In genomic region chr19:48795055-48795854, GRCh38 we compare ENCODE assay signal across 8 cellular contexts. TPM values are rescaled to one million over a fixed set of nuclear protein-coding genes. Genes with fewer than 3 reads are reported as not detected.
DNase-seq lines count a peak whose midpoint lies in the region; ATAC-seq and TF ChIP-seq lines count a peak whose summit lies in the region.

No MANE protein-coding gene starts in this region.

- no peaks in the 10 kb centered on the region for H3K9me3 Mint-ChIP-seq in activated naive CD8-positive, alpha-beta T cell treated with anti-CD3 and anti-CD28 coated beads, Interleukin-2, amount 50 U/mL, for 24 hours

- DNase-seq in GM04503 (ENCODE audit: low read depth) (peak; percentile 77), NCI-H1105 treated with DMSO at 0.1 percent for 48 hours (lab: John Stamatoyannopoulos, UW) (peak; percentile 95), SW 1271 (lab: John Stamatoyannopoulos, UW) (peak; percentile 60 to 84), cardiac muscle cell (ENCODE audit: low read depth in 1 of 2, low spot score in 1 of 2) (peak; percentile 94 to 97), tibial artery (peak; percentile 95 to 97)
- DNase-seq in activated naive CD8-positive, alpha-beta T cell treated with anti-CD3 and anti-CD28 coated beads, Interleukin-2, amount 50 U/mL, for 24 hours, result peak; percentile 84

- H3K4me1 ChIP-seq in cardiac muscle cell (ENCODE audit: low read depth), result no peaks in the 10 kb centered on the region
- peaks cover 13% of the 10 kb centered on the region for H3K4me1 ChIP-seq in parathyroid adenoma
- peaks cover 0 to 23% (median 17%) of the 10 kb centered on the region in 4 donors for H3K4me1 ChIP-seq in tibial artery

- H3K36me3 Mint-ChIP-seq in activated naive CD8-positive, alpha-beta T cell treated with anti-CD3 and anti-CD28 coated beads, Interleukin-2, amount 50 U/mL, for 24 hours (ENCODE audit: low read depth), result no peaks in the 10 kb centered on the region

- H2AFZ ChIP-seq in parathyroid adenoma, result peak overlapping the region; percentile 72

- H3K4me2 ChIP-seq in parathyroid adenoma (ENCODE audit: low read length), result peak overlapping the region; percentile 72

- ATAC-seq in HG02623 (IDR thresholded peaks at IDR 0.05; ENCODE audit: unreplicated experiment), result peak; percentile 55
- peak; percentile 98 for ATAC-seq in activated naive CD8-positive, alpha-beta T cell treated with anti-CD3 and anti-CD28 coated beads, Interleukin-2, amount 50 U/mL, for 24 hours

- no peaks in the 10 kb centered on the region for H3K79me2 ChIP-seq in parathyroid adenoma

- H3K4me1 Mint-ChIP-seq in activated naive CD8-positive, alpha-beta T cell treated with anti-CD3 and anti-CD28 coated beads, Interleukin-2, amount 50 U/mL, for 24 hours, result peaks cover 4% of the 10 kb centered on the region

- intact Hi-C loops in tibial artery (cut with DNase I; ENCODE audit: low total_unique reads), result loop anchor here (2.0 to 5.0 kb wide), 2 partner anchors 38 to 177 kb away; no protein-coding TSS in a partner anchor

- no peaks in the 10 kb centered on the region for H3K36me3 ChIP-seq in cardiac muscle cell
- H3K36me3 ChIP-seq in parathyroid adenoma (ENCODE audit: control insufficient read depth, insufficient read depth, low read length), result no peaks in the 10 kb centered on the region
- peaks cover 0 to 34% (median 14%) of the 10 kb centered on the region in 3 donors for H3K36me3 ChIP-seq in tibial artery

- H3K27ac ChIP-seq in cardiac muscle cell, result peak overlapping the region; percentile 66
- H3K27ac ChIP-seq in parathyroid adenoma, result peak overlapping the region; percentile 78
- peak overlapping the region; percentile 80 to 86 for H3K27ac ChIP-seq in tibial artery

- TF ChIP-seq CTCF in cardiac muscle cell (IDR thresholded peaks at IDR 0.05; ENCODE audit: low read depth, low read length) (peak; percentile 93), parathyroid adenoma (IDR thresholded peaks at IDR 0.05) (peak; percentile 99), tibial artery (IDR thresholded peaks at IDR 0.05) (peak; percentile 92 to 98)

- no peaks in the 10 kb centered on the region for H3K27me3 Mint-ChIP-seq in activated naive CD8-positive, alpha-beta T cell treated with anti-CD3 and anti-CD28 coated beads, Interleukin-2, amount 50 U/mL, for 24 hours

- H3K27me3 ChIP-seq in cardiac muscle cell (no peaks in the 10 kb centered on the region), parathyroid adenoma (ENCODE audit: control insufficient read depth, insufficient read depth, low read length) (no peaks in the 10 kb centered on the region), tibial artery (no peaks in the 10 kb centered on the region)

- H3K9me3 ChIP-seq in cardiac muscle cell (ENCODE audit: low read depth) (no peaks in the 10 kb centered on the region), parathyroid adenoma (ENCODE audit: control insufficient read depth, low read length) (no peaks in the 10 kb centered on the region), tibial artery (no peaks in the 10 kb centered on the region)

- peak overlapping the region; percentile 82 for H3K4me3 Mint-ChIP-seq in activated naive CD8-positive, alpha-beta T cell treated with anti-CD3 and anti-CD28 coated beads, Interleukin-2, amount 50 U/mL, for 24 hours

- H3K4me3 ChIP-seq in cardiac muscle cell, result peak overlapping the region; percentile 57
- H3K4me3 ChIP-seq in parathyroid adenoma (ENCODE audit: low read depth, low read length), result peak overlapping the region; percentile 44
- H3K4me3 ChIP-seq in tibial artery, result peak overlapping the region; percentile 36 to 45

- H3K9ac ChIP-seq in parathyroid adenoma, result no peak overlapping the region

- peak overlapping the region; percentile 77 for H3K27ac Mint-ChIP-seq in activated naive CD8-positive, alpha-beta T cell treated with anti-CD3 and anti-CD28 coated beads, Interleukin-2, amount 50 U/mL, for 24 hours

RNA-seq across cellular contexts. Expression of gene BCAT2, which starts 15.6 kb away (rescaled TPM):
- total RNA-seq in cardiac muscle cell, result 127 and 144 TPM in 2 replicates
- 154 and 157 TPM in 2 replicates for polyA plus RNA-seq in cardiac muscle cell

RNA-seq across cellular contexts. Expression of gene FGF21, which starts 39.9 kb away (rescaled TPM):
- total RNA-seq in cardiac muscle cell, result not detected in 2 replicates
- not detected in 2 replicates for polyA plus RNA-seq in cardiac muscle cell

RNA-seq across cellular contexts. Expression of gene HSD17B14, which starts 41.0 kb away (rescaled TPM):
- total RNA-seq in cardiac muscle cell, result 27.5 and 43.1 TPM in 2 replicates
- 31.7 and 35.1 TPM in 2 replicates for polyA plus RNA-seq in cardiac muscle cell

RNA-seq across cellular contexts. Expression of gene FUT1, which starts 42.8 kb away (rescaled TPM):
- total RNA-seq in cardiac muscle cell, result 0.14 and 0.21 TPM in 2 replicates
- not detected in 2 replicates for polyA plus RNA-seq in cardiac muscle cell

RNA-seq across cellular contexts. Expression of gene IZUMO1, which starts 48.5 kb away (rescaled TPM):
- total RNA-seq in cardiac muscle cell, result not detected in 2 replicates
- 0.94 TPM in 1 of 2 replicates, not detected in the other for polyA plus RNA-seq in cardiac muscle cell

Comparison
In these comparisons a context has a peak if more than half of its experiments do, and no peak if none do; other contexts are left out.
1. Peak in every context shown above with its lines: DNase-seq, ATAC-seq, H3K4me3 ChIP-seq and H3K27ac ChIP-seq.